12 cellular contexts compared by ENCODE assay signal in genomic region chr1:232988572-232989040, GRCh38. TPM values are rescaled to one million over a fixed set of nuclear protein-coding genes. Genes with fewer than 3 reads are reported as not detected.
DNase-seq lines count a peak whose midpoint lies in the region; ATAC-seq and TF ChIP-seq lines count a peak whose summit lies in the region.
"Had no signal": no experiment of that assay in that cellular context is flagged by ENCODE, and none has a peak within 500 bp of the region (broad histone marks: within the 10 kb centered on the region; RNA-seq: fewer than 3 reads in every experiment).

No MANE protein-coding gene starts in this region.

- no peak overlapping the region for H3K4me3 ChIP-seq in mesendoderm (ENCODE audit: low read length)

- H3K79me1 ChIP-seq in mesendoderm (ENCODE audit: low read length), result no peaks in the 10 kb centered on the region

- no peak for TF ChIP-seq CTCF in omental fat pad (IDR thresholded peaks at IDR 0.05)

- no peak overlapping the region for H2BK15ac ChIP-seq in mesendoderm (replicated peaks; ENCODE audit: low read depth)

- DNase-seq in H4 (ENCODE audit: low spot score) (peak; percentile 35), NCI-H510A treated with DMSO at 0.1 percent for 48 hours (lab: John Stamatoyannopoulos, UW) (peak; percentile 53), caudate nucleus (lab: John Stamatoyannopoulos, UW) (peak in 37 of 61 donors; percentile 15 to 88 (median 43)), putamen (ENCODE audit: low spot score) (peak; percentile 70), mesendoderm (no peak), DMS53 (lab: John Stamatoyannopoulos, UW) (no peak), omental fat pad (ENCODE audit: low spot score) (no peak), GM19238 (ENCODE audit: insufficient read length, low spot score) (no peak)
- DNase-seq: COR-L47; naive thymus-derived CD4-positive, alpha-beta T cell; NCI-H1930 had no signal

- H2BK120ac ChIP-seq in mesendoderm (ENCODE audit: low read depth, low read length), result no peak overlapping the region

- H4K5ac ChIP-seq in mesendoderm (ENCODE audit: low read length), result no peak overlapping the region

- no peak overlapping the region for H3K18ac ChIP-seq in mesendoderm (ENCODE audit: low read length)

- H4K8ac ChIP-seq in mesendoderm (ENCODE audit: low read depth, low read length), result no peak overlapping the region

- H3K4me2 ChIP-seq in mesendoderm (ENCODE audit: low read length), result no peak overlapping the region

- WGBS in mesendoderm (ENCODE audit: extremely low coverage, insufficient coverage, low lambda C conversion rate), result no CpG with 5 or more reads among the region's 8 CpGs

- no peak overlapping the region for H3K56ac ChIP-seq in mesendoderm (ENCODE audit: low read length)

- H3K23ac ChIP-seq in mesendoderm (ENCODE audit: low read length), result no peak overlapping the region

- no peaks in the 10 kb centered on the region for H3K27me3 ChIP-seq in mesendoderm (ENCODE audit: insufficient read depth, low read length, poor library complexity)

- H3K4ac ChIP-seq in mesendoderm (ENCODE audit: low read depth, low read length), result no peak overlapping the region

- no peak for ATAC-seq in omental fat pad (ENCODE audit: low FRiP score)
- ATAC-seq: naive thymus-derived CD4-positive, alpha-beta T cell; Panc1 had no signal

- H3K27ac ChIP-seq in caudate nucleus (ENCODE audit: low read depth, low read length) (no peak overlapping the region), mesendoderm (ENCODE audit: low read depth, low read length) (no peak overlapping the region)

- H2AK5ac ChIP-seq in mesendoderm (ENCODE audit: low read length), result no peak overlapping the region

- H3K4me1 ChIP-seq in mesendoderm (ENCODE audit: control insufficient read depth, low read depth, low read length), result no peaks in the 10 kb centered on the region

- no peaks in the 10 kb centered on the region for H3K36me3 ChIP-seq in mesendoderm (ENCODE audit: control insufficient read depth, insufficient read depth, low read length)

- H2BK5ac ChIP-seq in mesendoderm (ENCODE audit: low read length), result no peak overlapping the region

- no peak overlapping the region for H3K9ac ChIP-seq in mesendoderm (ENCODE audit: low read length)

- H3K79me2 ChIP-seq in mesendoderm (ENCODE audit: control insufficient read depth, insufficient read depth, low read length), result no peaks in the 10 kb centered on the region

RNA-seq across cellular contexts. Expression of gene NTPCR, which starts 38.2 kb away (rescaled TPM):
- total RNA-seq in H4 (2014; rRNA removed; shearing (Covaris generic)), result 42.4 and 61.1 TPM in 2 replicates
- 56.5 TPM for polyA plus RNA-seq in mesendoderm (2013, experiment 1 of 2)
- 53.2 TPM for polyA plus RNA-seq in mesendoderm (2013, experiment 2 of 2)
- 10 to 100 TPM; 18.5 to 32.9 (median 25.1) TPM for total RNA-seq in omental fat pad

Comparison
In these comparisons a context has a peak if more than half of its experiments do, and no peak if none do; other contexts are left out.
1. DNase-seq: peak in H4 (single experiment), NCI-H510A treated with DMSO at 0.1 percent for 48 hours (single experiment), caudate nucleus (37 of 61) and putamen (single experiment); none in mesendoderm (single experiment), DMS53 (single experiment), omental fat pad (single experiment) and GM19238 (single experiment).